ENCODE assay signal across 1 cellular context in the genomic region with DNA sequence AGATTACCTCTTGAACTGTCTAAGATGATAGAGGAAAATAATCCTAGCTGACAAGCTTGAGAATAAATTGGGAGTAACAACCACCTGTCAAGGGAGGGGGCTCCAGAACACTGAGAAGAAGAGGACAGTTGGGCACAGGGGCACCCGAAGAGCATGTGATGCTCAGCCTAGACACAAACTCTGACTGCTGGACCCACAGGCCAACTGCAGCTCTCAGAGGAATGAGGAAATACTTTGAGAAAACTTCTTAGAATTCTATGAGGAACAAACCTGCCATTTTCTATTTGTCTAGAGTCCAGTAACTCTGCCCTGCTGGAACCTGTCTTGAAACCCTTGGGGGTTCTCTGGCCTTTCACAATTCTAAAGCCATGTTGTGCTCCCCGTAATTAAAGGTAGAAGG.
TF ChIP-seq lines count a peak whose summit lies in the region.

No MANE protein-coding gene starts in this region.

TF ChIP-seq in IMR-90, 13 proteins besides CTCF, POLR2A, EP300 and RAD21 (continued from another document):
- no peak for TF ChIP-seq FOS (IDR thresholded peaks at IDR 0.05; ENCODE audit: low read depth, low read length)
